28 cellular contexts compared by ENCODE assay signal in genomic region chr22:41676134-41676533, GRCh38. TPM values are rescaled to one million over a fixed set of nuclear protein-coding genes. Genes with fewer than 3 reads are reported as not detected.
"Had no signal": no experiment of that assay in that cellular context is flagged by ENCODE, and none has a peak within 500 bp of the region (broad histone marks: within the 10 kb centered on the region; RNA-seq: fewer than 3 reads in every experiment).

No MANE protein-coding gene starts in this region.

- H3K4me1 ChIP-seq: breast epithelium had no signal

- H3K4me1 Mint-ChIP-seq: endodermal cell, neural crest cell had no signal

- ATAC-seq: activated T-cell treated with anti-CD3 and anti-CD28 coated beads, Interleukin-2, amount 50 U/mL, for 72 hours; gastroesophageal sphincter; left colon; sciatic nerve; stimulated activated naive B cell treated with anti-CD40 and anti-IgM and Interleukin-4, amounts not matched to agents 10 μg/mL and 1 μg/mL and 100 μg/mL, for 72 hours had no signal

- H3K9me3 Mint-ChIP-seq: activated CD4-positive, alpha-beta T cell treated with anti-CD3 and anti-CD28 coated beads, Interleukin-2, amount 10 ng/mL, durations not matched to agents 7 days and 5 days; activated T-cell treated with anti-CD3 and anti-CD28 coated beads, Interleukin-2, amount 50 U/mL, for 72 hours; endodermal cell; naive B cell; neural crest cell; stimulated activated naive B cell treated with anti-CD40 and anti-IgM and Interleukin-4, amounts not matched to agents 10 μg/mL and 1 μg/mL and 100 μg/mL, for 72 hours; T-helper 2 cell treated with Interferon-gamma antibody and Interleukin-4, amounts not matched to agents 5 μg/mL and 100 μg/mL, for 36 hours had no signal

- DNase-seq: activated CD4-positive, alpha-beta T cell treated with anti-CD3 and anti-CD28 coated beads, Interleukin-2, amount 10 ng/mL, durations not matched to agents 7 days and 5 days; activated CD4-positive, CD25-positive, alpha-beta regulatory T cell treated with anti-CD3 and anti-CD28 coated beads, Interleukin-2, amount 50 U/mL, for 72 hours; activated CD8-positive, alpha-beta memory T cell treated with anti-CD3 and anti-CD28 coated beads, Interleukin-2, amount 50 U/mL, for 4 hours; activated gamma-delta T cell treated with Interleukin-2 at 50 U/mL for 16 hours; activated T-cell treated with anti-CD3 and anti-CD28 coated beads, Interleukin-2, amount 50 U/mL, for 72 hours; amniotic stem cell; cerebellar nuclear complex; endodermal cell; head of caudate nucleus; islet precursor cell; left colon; naive B cell; occipital lobe; small intestine; stimulated activated CD4-positive, alpha-beta T cell treated with anti-CD3 and anti-CD28 coated beads, Interleukin-2, amount 100 ng/mL, for 24 hours; stimulated activated naive B cell treated with anti-CD40 and anti-IgM and Interleukin-4, amounts not matched to agents 10 μg/mL and 1 μg/mL and 100 μg/mL, for 72 hours; trophoblast cell; WERI-Rb-1 had no signal

- H3K9me3 ChIP-seq: breast epithelium, gastroesophageal sphincter, vagina had no signal

- H3K4me3 Mint-ChIP-seq: activated CD4-positive, alpha-beta T cell treated with anti-CD3 and anti-CD28 coated beads, Interleukin-2, amount 10 ng/mL, durations not matched to agents 7 days and 5 days; activated naive CD8-positive, alpha-beta T cell; activated T-cell treated with anti-CD3 and anti-CD28 coated beads, Interleukin-2, amount 50 U/mL, for 72 hours; endodermal cell; naive B cell; neural crest cell; stimulated activated naive B cell treated with anti-CD40 and anti-IgM and Interleukin-4, amounts not matched to agents 10 μg/mL and 1 μg/mL and 100 μg/mL, for 72 hours; T-helper 2 cell treated with Interferon-gamma antibody and Interleukin-4, amounts not matched to agents 5 μg/mL and 100 μg/mL, for 36 hours had no signal

- H3K27me3 Mint-ChIP-seq: activated CD4-positive, alpha-beta T cell treated with anti-CD3 and anti-CD28 coated beads, Interleukin-2, amount 10 ng/mL, durations not matched to agents 7 days and 5 days; activated naive CD8-positive, alpha-beta T cell; naive B cell; stimulated activated naive B cell treated with anti-CD40 and anti-IgM and Interleukin-4, amounts not matched to agents 10 μg/mL and 1 μg/mL and 100 μg/mL, for 72 hours had no signal

- H3K27ac ChIP-seq: breast epithelium, coronary artery, gastroesophageal sphincter, vagina, WERI-Rb-1 had no signal

- H3K27ac Mint-ChIP-seq: activated CD4-positive, alpha-beta T cell treated with anti-CD3 and anti-CD28 coated beads, Interleukin-2, amount 10 ng/mL, durations not matched to agents 7 days and 5 days; activated T-cell treated with anti-CD3 and anti-CD28 coated beads, Interleukin-2, amount 50 U/mL, for 72 hours; endodermal cell; T-helper 2 cell treated with Interferon-gamma antibody and Interleukin-4, amounts not matched to agents 5 μg/mL and 100 μg/mL, for 36 hours had no signal

- H3K4me3 ChIP-seq: breast epithelium, coronary artery, gastroesophageal sphincter, lung, vagina had no signal

- H3K27me3 ChIP-seq: breast epithelium, gastroesophageal sphincter, vagina had no signal

RNA-seq across cellular contexts. Expression of gene MEI1, which starts 23.2 kb away (rescaled TPM):
- total RNA-seq: temporal lobe had no signal
